Comparison of ENCODE assay signal across 14 cellular contexts in genomic region chr10:48205918-48206317, GRCh38.
DNase-seq lines count a peak whose midpoint lies in the region; ATAC-seq and TF ChIP-seq lines count a peak whose summit lies in the region.
"Had no signal": no experiment of that assay in that cellular context is flagged by ENCODE, and none has a peak within 500 bp of the region (broad histone marks: within the 10 kb centered on the region; RNA-seq: fewer than 3 reads in every experiment).

No MANE protein-coding gene starts in this region.

- H3K27me3 ChIP-seq in trophoblast cell (ENCODE audit: insufficient read depth, low read length), result no peaks in the 10 kb centered on the region
- H3K27me3 ChIP-seq: gastroesophageal sphincter had no signal

- no peak overlapping the region for H2AFZ ChIP-seq in trophoblast cell (ENCODE audit: insufficient read depth, low read length, poor library complexity)

- no peaks in the 10 kb centered on the region for H3K9me3 ChIP-seq in trophoblast cell (ENCODE audit: insufficient read depth, low read depth, low read length)
- H3K9me3 ChIP-seq: gastroesophageal sphincter had no signal

- no peak overlapping the region for H4K12ac ChIP-seq in trophoblast cell (ENCODE audit: low read depth, low read length)

- H3K4me2 ChIP-seq in trophoblast cell (ENCODE audit: low read length), result no peak overlapping the region

- TF ChIP-seq CTCF in AG10803 (conservative IDR thresholded peaks at IDR 0.05; ENCODE audit: low read length), result no peak

- no peak overlapping the region for H3K23ac ChIP-seq in trophoblast cell (ENCODE audit: low read length)

- H3K9ac ChIP-seq in trophoblast cell (ENCODE audit: low read length), result no peak overlapping the region

- no peak overlapping the region for H4K91ac ChIP-seq in trophoblast cell (ENCODE audit: low read depth, low read length)

- H3K4me3 ChIP-seq in AG10803 (ENCODE audit: low read length) (no peak overlapping the region), trophoblast cell (ENCODE audit: low read depth, low read length) (no peak overlapping the region)
- H3K4me3 ChIP-seq: gastroesophageal sphincter had no signal

- intact Hi-C loops in left ventricle myocardium superior (cut with micrococcal nuclease) (no loop called here), left cardiac atrium (cut with DNase I) (no loop called here)

- H3K27ac ChIP-seq in trophoblast cell (ENCODE audit: low read depth, low read length), result no peak overlapping the region
- H3K27ac ChIP-seq: gastroesophageal sphincter, RWPE1 had no signal

- no peaks in the 10 kb centered on the region for H3K36me3 ChIP-seq in trophoblast cell (ENCODE audit: control insufficient read depth in 1 of 2, insufficient read depth in 2 of 2, low read length in 2 of 2)
- H3K36me3 ChIP-seq: gastroesophageal sphincter had no signal

- H3K79me2 ChIP-seq in trophoblast cell (ENCODE audit: control insufficient read depth, insufficient read depth, low read length, poor library complexity), result no peaks in the 10 kb centered on the region

- no peak overlapping the region for H4K8ac ChIP-seq in trophoblast cell (ENCODE audit: low read depth, low read length)

- DNase-seq in AG10803 (ENCODE audit: low read depth) (peak; percentile 6), astrocyte of the hippocampus (ENCODE audit: low read depth, low spot score) (peak; percentile 49), trophoblast cell (no peak), left ventricle myocardium superior (no peak), left cardiac atrium (no peak)
- DNase-seq: activated T-cell treated with anti-CD3 and anti-CD28 coated beads, Interleukin-2, amount 50 U/mL, for 1 hour; NCI-H2081; nucleus accumbens had no signal

- no CpG with 5 or more reads among the region's 4 CpGs for WGBS in trophoblast cell (ENCODE audit: extremely low coverage, insufficient coverage, insufficient read length)

- no peak overlapping the region for H2BK5ac ChIP-seq in trophoblast cell (ENCODE audit: low read depth, low read length, poor library complexity)

- H3K18ac ChIP-seq in trophoblast cell (ENCODE audit: low read length), result no peak overlapping the region

- no peaks in the 10 kb centered on the region for H3K79me1 ChIP-seq in trophoblast cell (ENCODE audit: low read length)

- no peak overlapping the region for H2AK5ac ChIP-seq in trophoblast cell (ENCODE audit: low read length)

- H2BK120ac ChIP-seq in trophoblast cell (ENCODE audit: insufficient read depth, low read length, poor library complexity), result no peak overlapping the region

- H2BK12ac ChIP-seq in trophoblast cell (ENCODE audit: low read length), result no peak overlapping the region

- no peaks in the 10 kb centered on the region for H3K4me1 ChIP-seq in trophoblast cell (ENCODE audit: control insufficient read depth in 1 of 2, insufficient read depth in 2 of 2, low read length in 2 of 2)
- H3K4me1 ChIP-seq: gastroesophageal sphincter had no signal

- H3K4ac ChIP-seq in trophoblast cell (ENCODE audit: low read depth, low read length), result no peak overlapping the region

- no peak overlapping the region for H3K14ac ChIP-seq in trophoblast cell (ENCODE audit: low read length)

- ATAC-seq in GM21367 (IDR thresholded peaks at IDR 0.05; ENCODE audit: unreplicated experiment) (peak; percentile 78), HG03039 (IDR thresholded peaks at IDR 0.05; ENCODE audit: unreplicated experiment) (peak; percentile 62), left ventricle myocardium superior (no peak), HG03095 (IDR thresholded peaks at IDR 0.05; ENCODE audit: unreplicated experiment) (no peak), left cardiac atrium (no peak)
- ATAC-seq: gastroesophageal sphincter; stimulated activated memory B cell treated with anti-CD40 and anti-IgM and Interleukin-4, amounts not matched to agents 10 μg/mL and 1 μg/mL and 100 μg/mL, for 72 hours had no signal

Comparison
In these comparisons a context has a peak if more than half of its experiments do, and no peak if none do; other contexts are left out.
1. DNase-seq: peak in AG10803 (single experiment) and astrocyte of the hippocampus (single experiment); none in trophoblast cell (0 of 2), left ventricle myocardium superior (single experiment) and left cardiac atrium (single experiment).
2. ATAC-seq: peak in GM21367 (single experiment) and HG03039 (single experiment); none in left ventricle myocardium superior (single experiment), HG03095 (single experiment) and left cardiac atrium (0 of 2).